In genomic region chr1:156097499-156098178, GRCh38 we compare ENCODE assay signal across 8 cellular contexts. TPM values are rescaled to one million over a fixed set of nuclear protein-coding genes. Genes with fewer than 3 reads are reported as not detected.
DNase-seq lines count a peak whose midpoint lies in the region; ATAC-seq and TF ChIP-seq lines count a peak whose summit lies in the region.

No MANE protein-coding gene starts in this region.

- no peaks in the 10 kb centered on the region for H3K36me3 ChIP-seq in adrenal gland (replicated peaks in 1 of 2)

- peak; percentile 8 for ATAC-seq in activated naive CD8-positive, alpha-beta T cell treated with anti-CD3 and anti-CD28 coated beads, Interleukin-2, amount 10 ng/mL, durations not matched to agents 7 days and 5 days (ENCODE audit: low read depth)
- peak; percentile 27 to 55 for ATAC-seq in natural killer cell treated with Interleukin-12 subunit alpha and Interleukin-12 subunit beta and Interleukin-15 and Interleukin-18, amount 100 ng/mL, for 72 hours
- ATAC-seq in GM19035 (IDR thresholded peaks at IDR 0.05; ENCODE audit: unreplicated experiment): no peak

- peak; percentile 39 to 61 (median 53) for DNase-seq in stimulated activated CD4-positive, alpha-beta T cell treated with anti-CD3 and anti-CD28 coated beads, Interleukin-12 subunit alpha, Interleukin-12 subunit beta, amount 100 ng/mL, for 48 hours (ENCODE audit: low read depth in 2 of 3, low spot score in 1 of 3)
- no peak for DNase-seq in stimulated activated CD4-positive, alpha-beta T cell treated with anti-CD3 and anti-CD28 coated beads, Interleukin-2, amount 100 ng/mL, for 48 hours
- DNase-seq in activated naive CD8-positive, alpha-beta T cell treated with anti-CD3 and anti-CD28 coated beads, Interleukin-2, amount 10 ng/mL, durations not matched to agents 7 days and 5 days: no peak
- peak; percentile 66 for DNase-seq in natural killer cell treated with Interleukin-12 subunit alpha and Interleukin-12 subunit beta and Interleukin-15 and Interleukin-18, amount 100 ng/mL, for 72 hours (ENCODE audit: low spot score)
- DNase-seq in inferior parietal cortex (ENCODE audit: extremely low spot score): no peak
- no peak for DNase-seq in adrenal gland
- no peak for DNase-seq in DMS 273 (lab: John Stamatoyannopoulos, UW; ENCODE audit: unreplicated experiment)

- H3K27me3 Mint-ChIP-seq in activated naive CD8-positive, alpha-beta T cell treated with anti-CD3 and anti-CD28 coated beads, Interleukin-2, amount 10 ng/mL, durations not matched to agents 7 days and 5 days: peaks cover 59% of the 10 kb centered on the region
- H3K27me3 Mint-ChIP-seq in natural killer cell treated with Interleukin-12 subunit alpha and Interleukin-12 subunit beta and Interleukin-15 and Interleukin-18, amount 100 ng/mL, for 72 hours: peaks cover 14 to 25% of the 10 kb centered on the region in 2 donors

- no peak for TF ChIP-seq POLR2A in adrenal gland (IDR thresholded peaks at IDR 0.05)

- WGBS in adrenal gland, 4 donors: 91 to 96% (median 92%) methylated on average over 7 to 9 of the region's 9 CpGs

- peaks cover 16 to 37% of the 10 kb centered on the region in 2 donors for H3K4me1 ChIP-seq in adrenal gland (replicated peaks in 1 of 2)

- H3K9me3 Mint-ChIP-seq in activated naive CD8-positive, alpha-beta T cell treated with anti-CD3 and anti-CD28 coated beads, Interleukin-2, amount 10 ng/mL, durations not matched to agents 7 days and 5 days: no peaks in the 10 kb centered on the region
- no peaks in the 10 kb centered on the region for H3K9me3 Mint-ChIP-seq in natural killer cell treated with Interleukin-12 subunit alpha and Interleukin-12 subunit beta and Interleukin-15 and Interleukin-18, amount 100 ng/mL, for 72 hours

- no peaks in the 10 kb centered on the region for H3K27me3 ChIP-seq in adrenal gland

- no peak overlapping the region for H3K4me3 Mint-ChIP-seq in activated naive CD8-positive, alpha-beta T cell treated with anti-CD3 and anti-CD28 coated beads, Interleukin-2, amount 10 ng/mL, durations not matched to agents 7 days and 5 days
- peak overlapping the region; percentile 80 for H3K4me3 Mint-ChIP-seq in natural killer cell treated with Interleukin-12 subunit alpha and Interleukin-12 subunit beta and Interleukin-15 and Interleukin-18, amount 100 ng/mL, for 72 hours

- H3K27ac Mint-ChIP-seq in activated naive CD8-positive, alpha-beta T cell treated with anti-CD3 and anti-CD28 coated beads, Interleukin-2, amount 10 ng/mL, durations not matched to agents 7 days and 5 days: no peak overlapping the region
- peak overlapping the region; percentile 93 for H3K27ac Mint-ChIP-seq in natural killer cell treated with Interleukin-12 subunit alpha and Interleukin-12 subunit beta and Interleukin-15 and Interleukin-18, amount 100 ng/mL, for 72 hours

- H3K9me3 ChIP-seq in adrenal gland (replicated peaks in 1 of 3): no peaks in the 10 kb centered on the region

- no peaks in the 10 kb centered on the region for H3K36me3 Mint-ChIP-seq in activated naive CD8-positive, alpha-beta T cell treated with anti-CD3 and anti-CD28 coated beads, Interleukin-2, amount 10 ng/mL, durations not matched to agents 7 days and 5 days
- H3K36me3 Mint-ChIP-seq in natural killer cell treated with Interleukin-12 subunit alpha and Interleukin-12 subunit beta and Interleukin-15 and Interleukin-18, amount 100 ng/mL, for 72 hours: no peaks in the 10 kb centered on the region

- POLR2A ChIA-PET in activated naive CD8-positive, alpha-beta T cell treated with anti-CD3 and anti-CD28 coated beads, Interleukin-2, amount 10 ng/mL, durations not matched to agents 7 days and 5 days (lab: Charles Lee): interaction anchor here (1.1 to 5.0 kb wide), 3 partner anchors 20 to 115 kb away, joined by 3 to 44 read pairs (median 6); partner anchors contain the start of gene PMF1

- H3K4me3 ChIP-seq in adrenal gland: no peak overlapping the region

- peak overlapping the region in 2 of 5 donors; percentile 52 to 71 for H3K27ac ChIP-seq in adrenal gland

- TF ChIP-seq CTCF in adrenal gland (IDR thresholded peaks at IDR 0.05): no peak

- H3K4me1 Mint-ChIP-seq in activated naive CD8-positive, alpha-beta T cell treated with anti-CD3 and anti-CD28 coated beads, Interleukin-2, amount 10 ng/mL, durations not matched to agents 7 days and 5 days: peaks cover 34% of the 10 kb centered on the region
- peaks cover 37 to 39% of the 10 kb centered on the region in 2 donors for H3K4me1 Mint-ChIP-seq in natural killer cell treated with Interleukin-12 subunit alpha and Interleukin-12 subunit beta and Interleukin-15 and Interleukin-18, amount 100 ng/mL, for 72 hours (ENCODE audit: low read depth in 2 of 2)

- intact Hi-C loops in adrenal gland (cut with DNase I): loop anchor here (2.0 to 5.0 kb wide), 2 partner anchors 33 to 125 kb away; no protein-coding TSS in a partner anchor

RNA-seq across cellular contexts. Expression of gene MEX3A, which starts 15.4 kb away (rescaled TPM):
- total RNA-seq in activated naive CD8-positive, alpha-beta T cell treated with anti-CD3 and anti-CD28 coated beads, Interleukin-2, amount 10 ng/mL, durations not matched to agents 7 days and 5 days: under 1 TPM; 0.09 to 0.11 TPM
- under 1 TPM; 0.06 to 0.07 TPM for total RNA-seq in natural killer cell treated with Interleukin-12 subunit alpha and Interleukin-12 subunit beta and Interleukin-15 and Interleukin-18, amount 100 ng/mL, for 72 hours
- total RNA-seq in adrenal gland: 1 to 10 TPM in 3 of 8 donors, under 1 TPM in 5; 0.09 to 2.1 (median 0.50) TPM
- polyA plus RNA-seq in adrenal gland: under 1 TPM; 0.17 to 0.27 (median 0.24) TPM

RNA-seq across cellular contexts. Expression of gene LMNA, which starts 16.9 kb away (rescaled TPM):
- 10 to 100 TPM; 11.7 to 13.0 TPM for total RNA-seq in activated naive CD8-positive, alpha-beta T cell treated with anti-CD3 and anti-CD28 coated beads, Interleukin-2, amount 10 ng/mL, durations not matched to agents 7 days and 5 days
- total RNA-seq in natural killer cell treated with Interleukin-12 subunit alpha and Interleukin-12 subunit beta and Interleukin-15 and Interleukin-18, amount 100 ng/mL, for 72 hours: 10 to 100 TPM; 21.4 to 67.6 TPM
- 100 to 1,000 TPM; 231 to 591 (median 395) TPM for total RNA-seq in adrenal gland
- 100 to 1,000 TPM; 140 to 458 (median 374) TPM for polyA plus RNA-seq in adrenal gland

RNA-seq across cellular contexts. Expression of gene RAB25, which starts 36.7 kb away (rescaled TPM):
- under 1 TPM; 0.86 to 0.91 TPM for total RNA-seq in activated naive CD8-positive, alpha-beta T cell treated with anti-CD3 and anti-CD28 coated beads, Interleukin-2, amount 10 ng/mL, durations not matched to agents 7 days and 5 days
- total RNA-seq in natural killer cell treated with Interleukin-12 subunit alpha and Interleukin-12 subunit beta and Interleukin-15 and Interleukin-18, amount 100 ng/mL, for 72 hours: not detected
- total RNA-seq in adrenal gland: under 1 TPM in 1 of 8 donors, not detected in 7; 0.38 TPM
- under 1 TPM in 2 of 3 donors, not detected in 1; 0.17 to 0.48 TPM for polyA plus RNA-seq in adrenal gland

RNA-seq across cellular contexts. Expression of gene LAMTOR2, which starts 43.1 kb away (rescaled TPM):
- 10 to 100 TPM; 50.9 to 52.6 TPM for total RNA-seq in activated naive CD8-positive, alpha-beta T cell treated with anti-CD3 and anti-CD28 coated beads, Interleukin-2, amount 10 ng/mL, durations not matched to agents 7 days and 5 days
- total RNA-seq in natural killer cell treated with Interleukin-12 subunit alpha and Interleukin-12 subunit beta and Interleukin-15 and Interleukin-18, amount 100 ng/mL, for 72 hours: 10 to 100 TPM; 34.0 to 35.6 TPM
- total RNA-seq in adrenal gland: 100 to 1,000 TPM in 2 of 8 donors, 10 to 100 TPM in 6; 53.6 to 140 (median 83.6) TPM
- polyA plus RNA-seq in adrenal gland: 100 to 1,000 TPM in 2 of 3 donors, 10 to 100 TPM in 1; 76.0 to 216 (median 143) TPM

RNA-seq across cellular contexts. Expression of gene UBQLN4, which starts 44.0 kb away (rescaled TPM):
- 10 to 100 TPM; 31.9 to 37.9 TPM for total RNA-seq in activated naive CD8-positive, alpha-beta T cell treated with anti-CD3 and anti-CD28 coated beads, Interleukin-2, amount 10 ng/mL, durations not matched to agents 7 days and 5 days
- 10 to 100 TPM; 30.4 to 51.4 TPM for total RNA-seq in natural killer cell treated with Interleukin-12 subunit alpha and Interleukin-12 subunit beta and Interleukin-15 and Interleukin-18, amount 100 ng/mL, for 72 hours
- 10 to 100 TPM in 7 of 8 donors, 1 to 10 TPM in 1; 9.5 to 34.6 (median 23.3) TPM for total RNA-seq in adrenal gland
- polyA plus RNA-seq in adrenal gland: 10 to 100 TPM; 15.0 to 30.0 (median 27.5) TPM

Comparison
In these comparisons a context has a peak if more than half of its experiments do, and no peak if none do; other contexts are left out.
1. DNase-seq: peak in stimulated activated CD4-positive, alpha-beta T cell treated with anti-CD3 and anti-CD28 coated beads, Interleukin-12 subunit alpha, Interleukin-12 subunit beta, amount 100 ng/mL, for 48 hours (3 of 3) and natural killer cell treated with Interleukin-12 subunit alpha and Interleukin-12 subunit beta and Interleukin-15 and Interleukin-18, amount 100 ng/mL, for 72 hours (single experiment); none in stimulated activated CD4-positive, alpha-beta T cell treated with anti-CD3 and anti-CD28 coated beads, Interleukin-2, amount 100 ng/mL, for 48 hours (0 of 2), activated naive CD8-positive, alpha-beta T cell treated with anti-CD3 and anti-CD28 coated beads, Interleukin-2, amount 10 ng/mL, durations not matched to agents 7 days and 5 days (single experiment), inferior parietal cortex (single experiment), adrenal gland (0 of 7) and DMS 273 (single experiment).